1 cellular context compared by ENCODE assay signal in genomic region chr10:49664842-49665355, GRCh38.
TF ChIP-seq lines count a peak whose summit lies in the region.

No MANE protein-coding gene starts in this region.

TF ChIP-seq in K562, 482 proteins besides CTCF, POLR2A, EP300 and RAD21:
- no peak for TF ChIP-seq ZNF143 (CRISPR knock-in tag; IDR thresholded peaks at IDR 0.05)
- TF ChIP-seq MBD2 (IDR thresholded peaks at IDR 0.05; ENCODE audit: borderline replicate concordance, low read depth) = no peak
- no peak for TF ChIP-seq TAF15 (IDR thresholded peaks at IDR 0.05; ENCODE audit: low read depth, low read length)
- no peak for TF ChIP-seq SRSF9 (IDR thresholded peaks at IDR 0.05; ENCODE audit: borderline replicate concordance, low read depth, low read length)
- no peak for TF ChIP-seq KDM2B (CRISPR knock-in tag; IDR thresholded peaks at IDR 0.05)
- TF ChIP-seq ZNF134 (CRISPR knock-in tag; conservative IDR thresholded peaks at IDR 0.05) = no peak
- TF ChIP-seq DEAF1 (CRISPR knock-in tag; IDR thresholded peaks at IDR 0.05) = no peak
- no peak for TF ChIP-seq CHD1 (IDR thresholded peaks at IDR 0.05; ENCODE audit: low read length)
- TF ChIP-seq, protein P1, sequence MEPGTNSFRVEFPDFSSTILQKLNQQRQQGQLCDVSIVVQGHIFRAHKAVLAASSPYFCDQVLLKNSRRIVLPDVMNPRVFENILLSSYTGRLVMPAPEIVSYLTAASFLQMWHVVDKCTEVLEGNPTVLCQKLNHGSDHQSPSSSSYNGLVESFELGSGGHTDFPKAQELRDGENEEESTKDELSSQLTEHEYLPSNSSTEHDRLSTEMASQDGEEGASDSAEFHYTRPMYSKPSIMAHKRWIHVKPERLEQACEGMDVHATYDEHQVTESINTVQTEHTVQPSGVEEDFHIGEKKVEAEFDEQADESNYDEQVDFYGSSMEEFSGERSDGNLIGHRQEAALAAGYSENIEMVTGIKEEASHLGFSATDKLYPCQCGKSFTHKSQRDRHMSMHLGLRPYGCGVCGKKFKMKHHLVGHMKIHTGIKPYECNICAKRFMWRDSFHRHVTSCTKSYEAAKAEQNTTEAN (CRISPR knock-in tag; IDR thresholded peaks at IDR 0.05) = no peak
- no peak for TF ChIP-seq ZBTB8A (IDR thresholded peaks at IDR 0.05; ENCODE audit: partially characterized antibody)
- TF ChIP-seq FOS (IDR thresholded peaks at IDR 0.05; ENCODE audit: extremely low read depth, insufficient read length) = no peak
- no peak for TF ChIP-seq NFXL1 (CRISPR knock-in tag; IDR thresholded peaks at IDR 0.05)
- TF ChIP-seq KLF16 (IDR thresholded peaks at IDR 0.05) = no peak
- TF ChIP-seq KAT2B (IDR thresholded peaks at IDR 0.05; ENCODE audit: low read depth, low read length) = no peak
- TF ChIP-seq, protein P2, sequence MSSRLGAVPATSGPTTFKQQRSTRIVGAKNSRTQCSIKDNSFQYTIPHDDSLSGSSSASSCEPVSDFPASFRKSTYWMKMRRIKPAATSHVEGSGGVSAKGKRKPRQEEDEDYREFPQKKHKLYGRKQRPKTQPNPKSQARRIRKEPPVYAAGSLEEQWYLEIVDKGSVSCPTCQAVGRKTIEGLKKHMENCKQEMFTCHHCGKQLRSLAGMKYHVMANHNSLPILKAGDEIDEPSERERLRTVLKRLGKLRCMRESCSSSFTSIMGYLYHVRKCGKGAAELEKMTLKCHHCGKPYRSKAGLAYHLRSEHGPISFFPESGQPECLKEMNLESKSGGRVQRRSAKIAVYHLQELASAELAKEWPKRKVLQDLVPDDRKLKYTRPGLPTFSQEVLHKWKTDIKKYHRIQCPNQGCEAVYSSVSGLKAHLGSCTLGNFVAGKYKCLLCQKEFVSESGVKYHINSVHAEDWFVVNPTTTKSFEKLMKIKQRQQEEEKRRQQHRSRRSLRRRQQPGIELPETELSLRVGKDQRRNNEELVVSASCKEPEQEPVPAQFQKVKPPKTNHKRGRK (tag; IDR thresholded peaks at IDR 0.05) = no peak
- TF ChIP-seq, protein P3, sequence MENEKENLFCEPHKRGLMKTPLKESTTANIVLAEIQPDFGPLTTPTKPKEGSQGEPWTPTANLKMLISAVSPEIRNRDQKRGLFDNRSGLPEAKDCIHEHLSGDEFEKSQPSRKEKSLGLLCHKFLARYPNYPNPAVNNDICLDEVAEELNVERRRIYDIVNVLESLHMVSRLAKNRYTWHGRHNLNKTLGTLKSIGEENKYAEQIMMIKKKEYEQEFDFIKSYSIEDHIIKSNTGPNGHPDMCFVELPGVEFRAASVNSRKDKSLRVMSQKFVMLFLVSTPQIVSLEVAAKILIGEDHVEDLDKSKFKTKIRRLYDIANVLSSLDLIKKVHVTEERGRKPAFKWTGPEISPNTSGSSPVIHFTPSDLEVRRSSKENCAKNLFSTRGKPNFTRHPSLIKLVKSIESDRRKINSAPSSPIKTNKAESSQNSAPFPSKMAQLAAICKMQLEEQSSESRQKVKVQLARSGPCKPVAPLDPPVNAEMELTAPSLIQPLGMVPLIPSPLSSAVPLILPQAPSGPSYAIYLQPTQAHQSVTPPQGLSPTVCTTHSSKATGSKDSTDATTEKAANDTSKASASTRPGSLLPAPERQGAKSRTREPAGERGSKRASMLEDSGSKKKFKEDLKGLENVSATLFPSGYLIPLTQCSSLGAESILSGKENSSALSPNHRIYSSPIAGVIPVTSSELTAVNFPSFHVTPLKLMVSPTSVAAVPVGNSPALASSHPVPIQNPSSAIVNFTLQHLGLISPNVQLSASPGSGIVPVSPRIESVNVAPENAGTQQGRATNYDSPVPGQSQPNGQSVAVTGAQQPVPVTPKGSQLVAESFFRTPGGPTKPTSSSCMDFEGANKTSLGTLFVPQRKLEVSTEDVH (IDR thresholded peaks at IDR 0.05; ENCODE audit: low read depth, partially characterized antibody) = no peak
- TF ChIP-seq TCFL5 (CRISPR knock-in tag; conservative IDR thresholded peaks at IDR 0.05) = no peak
